8 cellular contexts compared by ENCODE assay signal in genomic region chr5:111513175-111513520, GRCh38. TPM values are rescaled to one million over a fixed set of nuclear protein-coding genes. Genes with fewer than 3 reads are reported as not detected.
DNase-seq lines count a peak whose midpoint lies in the region; ATAC-seq, FAIRE-seq and TF ChIP-seq lines count a peak whose summit lies in the region.

No MANE protein-coding gene starts in this region.

- no peak for DNase-seq in D721Med (ENCODE audit: insufficient read length, low spot score)
- no peak for DNase-seq in endothelial cell (ENCODE audit: low spot score)
- no peak for DNase-seq in HuH-7.5 (ENCODE audit: low spot score)
- DNase-seq in glomerular visceral epithelial cell (ENCODE audit: extremely low spot score) = no peak

- TF ChIP-seq CTCF in D721Med (IDR thresholded peaks at IDR 0.05; ENCODE audit: insufficient read depth, missing control alignments) (no peak), OCI-LY3 (IDR thresholded peaks at IDR 0.05; ENCODE audit: low read depth, low read length) (no peak), endothelial cell (IDR thresholded peaks at IDR 0.05; ENCODE audit: unreplicated experiment) (no peak), parathyroid adenoma (IDR thresholded peaks at IDR 0.05) (no peak)

- H3K4me2 ChIP-seq in OCI-LY3 (ENCODE audit: low read length) = peak overlapping the region; percentile 88
- H3K4me2 ChIP-seq in parathyroid adenoma (ENCODE audit: low read length) = peak overlapping the region; percentile 88

- H3K27me3 ChIP-seq in OCI-LY3 (ENCODE audit: low read depth, low read length) (no peaks in the 10 kb centered on the region), parathyroid adenoma (ENCODE audit: control insufficient read depth, insufficient read depth, low read length) (no peaks in the 10 kb centered on the region)

- H3K9me3 Mint-ChIP-seq in endothelial cell (ENCODE audit: unreplicated experiment) = no peaks in the 10 kb centered on the region

- peaks cover 2% of the 10 kb centered on the region for H3K27me3 Mint-ChIP-seq in endothelial cell (ENCODE audit: unreplicated experiment)

- H3K27ac Mint-ChIP-seq in endothelial cell (ENCODE audit: unreplicated experiment) = peak overlapping the region; percentile 85

- H3K27ac ChIP-seq in OCI-LY3 (ENCODE audit: low read length) (peak overlapping the region; percentile 82), parathyroid adenoma (peak overlapping the region; percentile 89)

- H3K4me3 ChIP-seq in OCI-LY3 (ENCODE audit: low read length) (peak overlapping the region; percentile 87), parathyroid adenoma (ENCODE audit: low read depth, low read length) (peak overlapping the region; percentile 92)

- peaks cover 25% of the 10 kb centered on the region for H4K20me1 ChIP-seq in OCI-LY3 (ENCODE audit: insufficient read depth, low read length)

- peaks cover 32% of the 10 kb centered on the region for H3K4me1 Mint-ChIP-seq in endothelial cell (ENCODE audit: unreplicated experiment)

- FAIRE-seq in D721Med (lab: Jason Lieb, UNC) = peak; percentile 53

- peak overlapping the region; percentile 88 for H3K4me3 Mint-ChIP-seq in endothelial cell (ENCODE audit: unreplicated experiment)

- H3K4me1 ChIP-seq in OCI-LY3 (ENCODE audit: low read length) (peaks cover 23% of the 10 kb centered on the region), parathyroid adenoma (peaks cover 14% of the 10 kb centered on the region)

- H3K36me3 Mint-ChIP-seq in endothelial cell (ENCODE audit: low read depth, unreplicated experiment) = no peaks in the 10 kb centered on the region

- H3K36me3 ChIP-seq in OCI-LY3 (replicated peaks; ENCODE audit: low read depth, low read length) (no peaks in the 10 kb centered on the region), parathyroid adenoma (ENCODE audit: control insufficient read depth, insufficient read depth, low read length) (no peaks in the 10 kb centered on the region)

- no peak for ATAC-seq in HG02884 (IDR thresholded peaks at IDR 0.05; ENCODE audit: unreplicated experiment)
- no peak for ATAC-seq in HG03460 (IDR thresholded peaks at IDR 0.05; ENCODE audit: unreplicated experiment)

- H3K9me3 ChIP-seq in OCI-LY3 (ENCODE audit: insufficient read depth, low read length) = no peaks in the 10 kb centered on the region
- no peaks in the 10 kb centered on the region for H3K9me3 ChIP-seq in parathyroid adenoma (ENCODE audit: control insufficient read depth, low read length)

- H2AFZ ChIP-seq in OCI-LY3 (ENCODE audit: low read depth, low read length) (peak overlapping the region; percentile 79), parathyroid adenoma (peak overlapping the region; percentile 99)

- peak overlapping the region; percentile 96 for H3K9ac ChIP-seq in OCI-LY3 (ENCODE audit: low read length)
- peak overlapping the region; percentile 14 for H3K9ac ChIP-seq in parathyroid adenoma

- H3K79me2 ChIP-seq in OCI-LY3 (ENCODE audit: low read length) (peaks cover 41% of the 10 kb centered on the region), parathyroid adenoma (no peaks in the 10 kb centered on the region)

RNA-seq across cellular contexts. Expression of gene STARD4, which starts 0.8 kb away (rescaled TPM):
- total RNA-seq in endothelial cell (ENCODE audit: unreplicated experiment) = 39.5 TPM
